In genomic region chr1:45246359-45246758, GRCh38 we compare ENCODE assay signal across 7 cellular contexts. TPM values are rescaled to one million over a fixed set of nuclear protein-coding genes. Genes with fewer than 3 reads are reported as not detected.
DNase-seq lines count a peak whose midpoint lies in the region; ATAC-seq and TF ChIP-seq lines count a peak whose summit lies in the region.
"Not testable (repeated sequence)": the region's sequence is repeated elsewhere in the genome, so short reads cannot be mapped to it uniquely, and the experiment has no call there.

No MANE protein-coding gene starts in this region.

- not testable (repeated sequence) for H3K9me3 ChIP-seq in colonic mucosa; hepatocyte (ENCODE audit: low read depth)

- 73% methylated on average over 3 of the region's 3 CpGs for WGBS in hepatocyte (ENCODE audit: low lambda C conversion rate, missing lambda C conversion rate)

- H3K4me3 Mint-ChIP-seq in HFFc6: peak overlapping the region; percentile 30; the same call in 1 of the 2 replicates
- not testable (repeated sequence) for H3K4me3 Mint-ChIP-seq in activated CD4-positive, alpha-beta T cell treated with anti-CD3 and anti-CD28 coated beads for 36 hours
- peak overlapping the region; percentile 52 for H3K4me3 Mint-ChIP-seq in activated naive CD8-positive, alpha-beta T cell

- H3K27me3 Mint-ChIP-seq in HFFc6 (ENCODE audit: insufficient read depth); activated CD4-positive, alpha-beta T cell treated with anti-CD3 and anti-CD28 coated beads for 36 hours; activated naive CD8-positive, alpha-beta T cell: not testable (repeated sequence)

- H3K36me3 ChIP-seq in colonic mucosa; hepatocyte (replicated peaks; ENCODE audit: insufficient read depth, low read depth): not testable (repeated sequence)

- CTCF ChIA-PET in activated CD4-positive, alpha-beta T cell treated with anti-CD3 and anti-CD28 coated beads for 36 hours (lab: Charles Lee): interaction anchor here (0.6 kb wide), 1 partner anchor 1001 kb away, joined by 3 read pairs; no protein-coding TSS in a partner anchor

- H3K9me2 ChIP-seq in hepatocyte (replicated peaks; ENCODE audit: insufficient read depth): not testable (repeated sequence)

- H3K27ac ChIP-seq in colonic mucosa (peak overlapping the region; percentile 55), hepatocyte (peak overlapping the region; percentile 74)

- not testable (repeated sequence) for H3K79me2 ChIP-seq in hepatocyte

- not testable (repeated sequence) for H3K27me3 ChIP-seq in colonic mucosa, hepatocyte

- peaks cover 15% of the 10 kb centered on the region; the same call in 1 of the 2 replicates for H3K36me3 Mint-ChIP-seq in HFFc6 (ENCODE audit: low read depth)
- peaks cover 10% of the 10 kb centered on the region for H3K36me3 Mint-ChIP-seq in activated CD4-positive, alpha-beta T cell treated with anti-CD3 and anti-CD28 coated beads for 36 hours (ENCODE audit: low read depth)
- H3K36me3 Mint-ChIP-seq in activated naive CD8-positive, alpha-beta T cell: not testable (repeated sequence)

- not testable (repeated sequence) for H4K20me1 ChIP-seq in hepatocyte (ENCODE audit: insufficient read depth, poor library complexity, severe bottlenecking)

- DNase-seq in HFFc6; colonic mucosa; hepatocyte (ENCODE audit: low spot score): not testable (repeated sequence)
- DNase-seq in activated CD4-positive, alpha-beta T cell treated with anti-CD3 and anti-CD28 coated beads for 36 hours: peak; percentile 12
- DNase-seq in activated T-cell treated with anti-CD3 and anti-CD28 coated beads, Interleukin-2, amount 50 U/mL, for 48 hours: peak; percentile 21 to 29
- peak; percentile 8 for DNase-seq in stimulated activated CD4-positive, alpha-beta T cell treated with anti-CD3 and anti-CD28 coated beads, Interleukin-4, amount 100 ng/mL, for 24 hours

- not testable (repeated sequence) for H3K4me2 ChIP-seq in hepatocyte

- POLR2A ChIA-PET in activated CD4-positive, alpha-beta T cell treated with anti-CD3 and anti-CD28 coated beads for 36 hours (lab: Charles Lee): interaction anchor here (0.7 to 1.0 kb wide), 2 partner anchors 57 to 524 kb away, joined by 3 to 4 read pairs; no protein-coding TSS in a partner anchor

- not testable (repeated sequence) for ATAC-seq in activated CD4-positive, alpha-beta T cell treated with anti-CD3 and anti-CD28 coated beads for 36 hours

- not testable (repeated sequence) for H3K9ac ChIP-seq in colonic mucosa (ENCODE audit: low read depth in 2 of 2, low read length in 2 of 2)

- H3K4me1 ChIP-seq in colonic mucosa; hepatocyte (ENCODE audit: insufficient read depth): not testable (repeated sequence)

- peaks cover 17% of the 10 kb centered on the region for H3K9me3 Mint-ChIP-seq in HFFc6
- H3K9me3 Mint-ChIP-seq in activated CD4-positive, alpha-beta T cell treated with anti-CD3 and anti-CD28 coated beads for 36 hours (ENCODE audit: low read depth): peaks cover 28% of the 10 kb centered on the region
- peaks cover 10% of the 10 kb centered on the region for H3K9me3 Mint-ChIP-seq in activated naive CD8-positive, alpha-beta T cell (ENCODE audit: low read depth)

- peak overlapping the region; percentile 91 for H3K27ac Mint-ChIP-seq in HFFc6
- peak overlapping the region; percentile 93 for H3K27ac Mint-ChIP-seq in activated CD4-positive, alpha-beta T cell treated with anti-CD3 and anti-CD28 coated beads for 36 hours
- peak overlapping the region; percentile 88 for H3K27ac Mint-ChIP-seq in activated naive CD8-positive, alpha-beta T cell

- H2AFZ ChIP-seq in hepatocyte: not testable (repeated sequence)

- H3K4me3 ChIP-seq in colonic mucosa, hepatocyte: not testable (repeated sequence)

- TF ChIP-seq CTCF in HFFc6 (IDR thresholded peaks at IDR 0.05); colonic mucosa (IDR thresholded peaks at IDR 0.05); hepatocyte (IDR thresholded peaks at IDR 0.05; ENCODE audit: poor library complexity): not testable (repeated sequence)

- intact Hi-C loops in activated CD4-positive, alpha-beta T cell treated with anti-CD3 and anti-CD28 coated beads for 36 hours (cut with DNase I, micrococcal nuclease): loop anchor here in 1 of 2 experiments (1.0 to 2.0 kb wide), 2 partner anchors 60 to 508 kb away; partner anchors contain the start of gene KIF2C
- intact Hi-C loops in colonic mucosa (cut with DNase I): not testable (repeated sequence)

- peaks cover 42% of the 10 kb centered on the region for H3K4me1 Mint-ChIP-seq in HFFc6 (ENCODE audit: low read depth)
- peaks cover 18% of the 10 kb centered on the region for H3K4me1 Mint-ChIP-seq in activated CD4-positive, alpha-beta T cell treated with anti-CD3 and anti-CD28 coated beads for 36 hours
- peaks cover 17% of the 10 kb centered on the region for H3K4me1 Mint-ChIP-seq in activated naive CD8-positive, alpha-beta T cell (ENCODE audit: low read depth)

RNA-seq across cellular contexts. Expression of gene ZSWIM5, which starts 40.0 kb away (rescaled TPM):
- under 1 TPM in 2 of 6 experiments, not detected in 4; 0.03 to 0.05 TPM for total RNA-seq in HFFc6 (2021; fragmentation: NEBNext Ultra II Directional; extraction: Animal tissue kit (Norgen Biotek cat#: 25700))
- total RNA-seq in activated CD4-positive, alpha-beta T cell treated with anti-CD3 and anti-CD28 coated beads for 36 hours: under 1 TPM; 0.63 to 0.69 TPM
- total RNA-seq in colonic mucosa (1 to 10 TPM; 9.0 to 9.7 TPM), hepatocyte (4.0 and 4.1 TPM in 2 replicates)
- polyA plus RNA-seq in hepatocyte: 2.0 and 2.9 TPM in 2 replicates
